ENCODE assay signal across 1 cellular context in genomic region chr2:97688062-97688827, GRCh38.
TF ChIP-seq lines count a peak whose summit lies in the region.

No MANE protein-coding gene starts in this region.

TF ChIP-seq in GM12878, 131 proteins besides CTCF, POLR2A, EP300 and RAD21:
- TF ChIP-seq WRNIP1 (IDR thresholded peaks at IDR 0.05; ENCODE audit: borderline replicate concordance, low read depth, low read length) (no peak), NKRF (conservative IDR thresholded peaks at IDR 0.05) (no peak), HCFC1 (IDR thresholded peaks at IDR 0.05; ENCODE audit: low read length) (no peak), CREM (IDR thresholded peaks at IDR 0.05; ENCODE audit: low read depth) (peak; percentile 46), ATF2 (IDR thresholded peaks at IDR 0.05; ENCODE audit: low read length) (0 out of 2 replicates have a peak, but pooled peaks have one; percentile 31), TAF1 (IDR thresholded peaks at IDR 0.05; ENCODE audit: borderline replicate concordance, low read depth, low read length) (no peak), KLF5 (IDR thresholded peaks at IDR 0.05; ENCODE audit: partially characterized antibody) (no peak), CUX1 (IDR thresholded peaks at IDR 0.05; ENCODE audit: insufficient replicate concordance, low read depth, low read length) (no peak), SUZ12 (IDR thresholded peaks at IDR 0.05; ENCODE audit: unreplicated experiment) (no peak), MYC (IDR thresholded peaks at IDR 0.05; ENCODE audit: insufficient read depth, insufficient read length, insufficient replicate concordance, low read length, severe bottlenecking) (no peak), MXI1 (IDR thresholded peaks at IDR 0.05; ENCODE audit: low read depth, low read length) (no peak), MEF2A (IDR thresholded peaks at IDR 0.05; ENCODE audit: insufficient read depth, low read depth, low read length) (no peak), LARP7 (IDR thresholded peaks at IDR 0.05) (no peak), CHD4 (IDR thresholded peaks at IDR 0.05) (no peak), CEBPB (IDR thresholded peaks at IDR 0.05; ENCODE audit: borderline replicate concordance in 1 of 2, low read depth in 2 of 2, low read length in 2 of 2) (peak in 1 of 2 experiments; percentile 45; a peak in 1 of 4 replicates), FOXM1 (IDR thresholded peaks at IDR 0.05; ENCODE audit: low read depth, low read length) (peak; percentile 30; the same call in 1 of the 2 replicates), EGR1 (IDR thresholded peaks at IDR 0.05; ENCODE audit: borderline replicate concordance in 1 of 2, low read depth in 2 of 2, low read length in 2 of 2) (no peak), CREB1 (IDR thresholded peaks at IDR 0.05; ENCODE audit: low read depth) (peak; percentile 33; the same call in 1 of the 2 replicates), JUND (IDR thresholded peaks at IDR 0.05; ENCODE audit: low read depth, low read length) (no peak), NFIC (IDR thresholded peaks at IDR 0.05; ENCODE audit: low read depth, low read length) (peak; percentile 73), IRF4 (IDR thresholded peaks at IDR 0.05; ENCODE audit: low read depth, low read length) (peak; percentile 27; the same call in 1 of the 2 replicates), JUNB (IDR thresholded peaks at IDR 0.05) (peak; percentile 89), ZNF622 (IDR thresholded peaks at IDR 0.05) (no peak), CHD1 (IDR thresholded peaks at IDR 0.05; ENCODE audit: low read depth, low read length) (no peak), RBBP5 (conservative IDR thresholded peaks at IDR 0.05) (no peak), BACH1 (IDR thresholded peaks at IDR 0.05; ENCODE audit: borderline replicate concordance) (no peak), PML (IDR thresholded peaks at IDR 0.05; ENCODE audit: low read length) (no peak), ZBTB4 (CRISPR knock-in tag; IDR thresholded peaks at IDR 0.05) (no peak), YBX1 (IDR thresholded peaks at IDR 0.05) (no peak), ZZZ3 (IDR thresholded peaks at IDR 0.05; ENCODE audit: control insufficient read depth, insufficient read length, low read depth) (no peak), RUNX3 (IDR thresholded peaks at IDR 0.05; ENCODE audit: low read length) (peak; percentile 51; the same call in 1 of the 2 replicates), EZH2 (IDR thresholded peaks at IDR 0.05; ENCODE audit: borderline replicate concordance, control insufficient read depth, low read depth, low read length) (no peak), SIX5 (IDR thresholded peaks at IDR 0.05; ENCODE audit: low read depth, low read length, severe bottlenecking) (no peak), PBX3 (IDR thresholded peaks at IDR 0.05; ENCODE audit: insufficient replicate concordance, low read depth, low read length) (no peak)
